ENCODE assay signal across 8 cellular contexts in the genomic region with DNA sequence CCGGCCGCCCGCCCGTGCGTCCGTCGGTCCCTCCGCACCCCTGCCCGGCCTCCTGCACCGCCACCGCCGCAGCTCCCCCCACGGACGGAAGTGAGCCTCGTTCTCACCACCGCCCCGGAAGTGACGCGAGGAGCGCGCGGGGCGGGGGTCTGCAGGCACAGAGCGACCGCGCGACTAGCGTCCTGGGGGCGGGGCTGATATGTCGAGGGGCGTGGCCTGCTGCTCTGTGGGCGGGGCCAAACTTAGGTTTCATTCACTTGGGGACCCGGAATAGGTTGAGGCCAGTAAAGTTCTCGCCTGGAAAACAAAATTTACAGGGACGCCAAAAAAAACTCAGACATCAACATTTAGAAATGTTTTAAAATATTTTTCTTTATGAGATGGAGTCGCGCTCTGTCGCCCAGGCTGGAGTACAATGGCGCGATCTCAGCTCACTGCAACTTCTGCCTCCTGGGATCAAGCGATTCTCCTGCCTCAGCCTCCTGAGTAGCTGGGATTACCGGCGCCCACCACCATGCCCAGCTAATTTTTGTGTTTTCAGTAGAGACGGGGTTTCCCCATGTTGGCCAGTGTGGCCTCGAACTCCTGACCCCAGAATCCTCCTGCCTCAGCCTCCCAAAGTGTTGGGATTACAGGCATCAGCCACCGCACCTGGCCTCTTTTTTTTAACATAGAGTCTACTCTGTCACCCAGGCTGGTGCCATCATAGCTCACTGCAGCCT.
DNase-seq lines count a peak whose midpoint lies in the region; ATAC-seq, FAIRE-seq and TF ChIP-seq lines count a peak whose summit lies in the region.
"Not testable (repeated sequence)": the region's sequence is repeated elsewhere in the genome, so short reads cannot be mapped to it uniquely, and the experiment has no call there.

A gene (minus strand): TSS at position 99 of the 722 bp plus-strand sequence. CDS start 3,930 bp downstream, outside the sequence.

- H3K4me3 ChIP-seq in AG09309 (ENCODE audit: control insufficient read depth, low read depth, low read length), result peak within 1 kb of the TSS; percentile 53

- FAIRE-seq in colon (lab: Jason Lieb, UNC), result peak; percentile 38

- not testable (repeated sequence) for TF ChIP-seq CTCF in AG09309 (IDR thresholded peaks at IDR 0.05; ENCODE audit: control insufficient read depth, insufficient read depth, low read depth, low read length, missing control alignments)

- DNase-seq in AG09309 (ENCODE audit: low read depth), result peak; percentile 37
- peak; percentile 98 for DNase-seq in GM19238 (ENCODE audit: insufficient read length, low spot score)
- peak; percentile 93 for DNase-seq in NCI-H774 (lab: John Stamatoyannopoulos, UW)
- peak; percentile 96 for DNase-seq in activated CD4-positive, alpha-beta T cell treated with anti-CD3 and anti-CD28 coated beads, Interleukin-2, amount 50 U/mL, for 1 hour
- peak; percentile 52 for DNase-seq in kidney glomerular epithelial cell (lab: John Stamatoyannopoulos, UW)
- DNase-seq in stimulated activated CD4-positive, alpha-beta T cell treated with anti-CD3 and anti-CD28 coated beads, Interleukin-15, amount 100 ng/mL, for 1 hour (ENCODE audit: low read depth in 1 of 2, low spot score in 1 of 2), result peak; percentile 89 to 94

- ATAC-seq in HG03520 (IDR thresholded peaks at IDR 0.05; ENCODE audit: unreplicated experiment), result peak; percentile 68

Comparison
In these comparisons a context has a peak if more than half of its experiments do, and no peak if none do; other contexts are left out.
1. Peak in every context shown above with its lines: DNase-seq, ATAC-seq and H3K4me3 ChIP-seq.
2. DNase-seq: peak in every context shown above with its lines; median percentile 98 in GM19238; 96 in activated CD4-positive, alpha-beta T cell treated with anti-CD3 and anti-CD28 coated beads, Interleukin-2, amount 50 U/mL, for 1 hour; 93 in NCI-H774; 92 in stimulated activated CD4-positive, alpha-beta T cell treated with anti-CD3 and anti-CD28 coated beads, Interleukin-15, amount 100 ng/mL, for 1 hour; 52 in kidney glomerular epithelial cell; 37 in AG09309.